ENCODE assay signal across 1 cellular context in genomic region chr22:37130031-37130430, GRCh38.
TF ChIP-seq lines count a peak whose summit lies in the region.

No MANE protein-coding gene starts in this region.

TF ChIP-seq in H1, 55 proteins besides CTCF, POLR2A, EP300 and RAD21:
- no peak for TF ChIP-seq ZNF274 (IDR thresholded peaks at IDR 0.05; ENCODE audit: borderline replicate concordance, extremely low read depth, low read length)
- TF ChIP-seq TAF7 (optimal IDR thresholded peaks at IDR 0.05; ENCODE audit: borderline replicate concordance, low read depth, low read length), result no peak
- no peak for TF ChIP-seq BACH1 (IDR thresholded peaks at IDR 0.05; ENCODE audit: low read length)
- TF ChIP-seq SP1 (IDR thresholded peaks at IDR 0.05; ENCODE audit: low read depth, low read length), result no peak
